ENCODE assay signal across 1 cellular context in genomic region chr1:51684776-51685175, GRCh38.
TF ChIP-seq lines count a peak whose summit lies in the region.

No MANE protein-coding gene starts in this region.

TF ChIP-seq in HepG2, 621 proteins besides CTCF, POLR2A, EP300 and RAD21 (continued from another document and continues in another):
- TF ChIP-seq PAXIP1 (CRISPR knock-in tag; conservative IDR thresholded peaks at IDR 0.05) (0 out of 2 replicates have a peak, but pooled peaks have one; percentile 46), SNAI1 (CRISPR knock-in tag; IDR thresholded peaks at IDR 0.05; ENCODE audit: borderline replicate concordance) (no peak), TEAD3 (CRISPR knock-in tag; optimal IDR thresholded peaks at IDR 0.05; ENCODE audit: borderline replicate concordance) (peak; percentile 96), RBM39 (IDR thresholded peaks at IDR 0.05; ENCODE audit: low read depth, low read length, poor library complexity, severe bottlenecking) (no peak), ZNF280D (CRISPR knock-in tag; IDR thresholded peaks at IDR 0.05) (no peak), ZMYM2 (CRISPR knock-in tag; IDR thresholded peaks at IDR 0.05) (peak; percentile 67; the same call in 1 of the 2 replicates), YEATS4 (CRISPR knock-in tag; IDR thresholded peaks at IDR 0.05; ENCODE audit: borderline replicate concordance) (no peak), SOX13 (IDR thresholded peaks at IDR 0.05) (no peak), SOX13 (CRISPR knock-in tag; conservative IDR thresholded peaks at IDR 0.05 in 1 of 2, IDR thresholded peaks at IDR 0.05 in 1 of 2) (peak in 1 of 2 experiments; percentile 17; a peak in 1 of 4 replicates), SALL1 (CRISPR knock-in tag; IDR thresholded peaks at IDR 0.05) (peak; percentile 19), ZBTB33 (CRISPR knock-in tag; IDR thresholded peaks at IDR 0.05) (0 out of 2 replicates have a peak, but pooled peaks have one; percentile 14), NRL (CRISPR knock-in tag; IDR thresholded peaks at IDR 0.05; ENCODE audit: borderline replicate concordance) (no peak), SAP130 (CRISPR knock-in tag; IDR thresholded peaks at IDR 0.05; ENCODE audit: low read depth) (peak; percentile 35; the same call in 1 of the 2 replicates), NFE2L1 (CRISPR knock-in tag; IDR thresholded peaks at IDR 0.05; ENCODE audit: borderline replicate concordance) (no peak), ZSCAN5A (CRISPR knock-in tag; IDR thresholded peaks at IDR 0.05; ENCODE audit: borderline replicate concordance) (0 out of 2 replicates have a peak, but pooled peaks have one; percentile 28), ZNF143 (CRISPR knock-in tag; IDR thresholded peaks at IDR 0.05) (no peak), FOXP4 (CRISPR knock-in tag; IDR thresholded peaks at IDR 0.05) (0 out of 2 replicates have a peak, but pooled peaks have one; percentile 31), ZBTB8A (CRISPR knock-in tag; IDR thresholded peaks at IDR 0.05; ENCODE audit: borderline replicate concordance, low read depth) (no peak), NFATC3 (CRISPR knock-in tag; IDR thresholded peaks at IDR 0.05) (no peak), ARID3A (IDR thresholded peaks at IDR 0.05; ENCODE audit: low read depth, low read length) (0 out of 2 replicates have a peak, but pooled peaks have one; percentile 24), ZNF251 (CRISPR knock-in tag; IDR thresholded peaks at IDR 0.05) (no peak), SOX6 (IDR thresholded peaks at IDR 0.05) (no peak), SOX6 (CRISPR knock-in tag; IDR thresholded peaks at IDR 0.05) (peak; percentile 33; the same call in 1 of the 2 replicates), TCF12 (IDR thresholded peaks at IDR 0.05) (no peak), TCF12 (CRISPR knock-in tag; IDR thresholded peaks at IDR 0.05) (no peak), TCF7L2 (IDR thresholded peaks at IDR 0.05; ENCODE audit: low read depth, low read length) (no peak), NCOA2 (CRISPR knock-in tag; IDR thresholded peaks at IDR 0.05) (peak; percentile 55; the same call in 1 of the 2 replicates), THRA (CRISPR knock-in tag; IDR thresholded peaks at IDR 0.05; ENCODE audit: borderline replicate concordance) (peak; percentile 11; the same call in 1 of the 2 replicates), SP1 (IDR thresholded peaks at IDR 0.05) (no peak), SP1 (CRISPR knock-in tag; IDR thresholded peaks at IDR 0.05) (no peak), ARID5B (CRISPR knock-in tag; IDR thresholded peaks at IDR 0.05) (peak; percentile 73), KDM1A (CRISPR knock-in tag; IDR thresholded peaks at IDR 0.05) (no peak), ZNF263 (CRISPR knock-in tag; IDR thresholded peaks at IDR 0.05) (no peak), TAF15 (IDR thresholded peaks at IDR 0.05; ENCODE audit: low read depth, low read length, poor library complexity, severe bottlenecking) (no peak), ZNF432 (CRISPR knock-in tag; IDR thresholded peaks at IDR 0.05; ENCODE audit: borderline replicate concordance) (no peak), RNF219 (CRISPR knock-in tag; IDR thresholded peaks at IDR 0.05) (no peak), FOSL2 (CRISPR knock-in tag; IDR thresholded peaks at IDR 0.05) (peak; percentile 29; the same call in 1 of the 2 replicates), EED (CRISPR knock-in tag; IDR thresholded peaks at IDR 0.05) (no peak), BORCS8-MEF2B (CRISPR knock-in tag; IDR thresholded peaks at IDR 0.05) (no peak)
